Comparison of ENCODE assay signal across 8 cellular contexts in the genomic region with DNA sequence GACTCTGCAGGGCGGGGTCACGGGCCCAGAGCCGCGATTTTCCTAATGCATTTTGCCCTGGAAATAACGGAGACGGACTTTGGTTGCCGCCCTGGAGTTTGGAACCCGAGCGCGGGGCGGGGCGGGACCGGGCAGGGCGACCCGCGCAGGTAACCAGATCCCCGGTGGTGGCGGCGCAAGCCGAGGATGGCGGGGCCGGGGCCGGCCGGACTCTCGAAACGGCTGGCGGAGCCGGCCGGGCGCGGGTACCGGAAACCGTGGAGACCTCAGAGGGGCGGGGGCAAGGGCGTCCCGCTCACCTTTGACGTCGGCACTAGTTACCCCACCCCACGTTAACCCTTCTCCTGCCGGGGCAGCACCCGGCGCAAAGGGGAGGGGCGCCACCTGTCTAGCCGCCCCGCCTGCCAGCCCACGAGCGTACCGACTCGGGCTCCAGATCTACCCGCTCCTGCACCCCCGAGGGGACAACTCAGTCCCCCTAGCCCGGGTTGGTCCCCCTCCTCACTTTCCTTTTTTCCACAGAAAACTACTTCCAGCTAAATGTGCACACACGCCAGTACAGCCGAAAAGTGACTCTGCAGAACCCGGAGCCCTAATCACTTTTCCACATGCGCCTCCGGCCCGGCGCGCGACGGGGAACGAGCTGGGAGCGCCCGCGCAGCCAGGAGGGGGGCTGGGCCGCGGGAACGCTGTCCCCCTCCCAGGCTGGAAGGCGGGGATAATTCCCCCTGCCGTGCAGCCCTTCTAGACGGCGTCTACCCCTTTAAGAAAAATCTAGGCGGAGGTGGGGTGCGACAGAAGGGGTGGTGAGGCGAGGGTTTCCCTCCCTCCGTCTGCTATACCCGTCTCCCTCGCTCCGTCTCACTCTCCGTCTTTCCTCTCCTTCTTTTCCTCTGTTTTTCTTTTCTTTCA. TPM values are rescaled to one million over a fixed set of nuclear protein-coding genes. Genes with fewer than 3 reads are reported as not detected.
DNase-seq lines count a peak whose midpoint lies in the region; ATAC-seq, FAIRE-seq and TF ChIP-seq lines count a peak whose summit lies in the region.

No MANE protein-coding gene starts in this region.

- H3K9me2 ChIP-seq in DOHH2 (replicated peaks; ENCODE audit: control insufficient read depth, low read length) = no peaks in the 10 kb centered on the region

- no peak for ATAC-seq in stimulated activated naive B cell treated with anti-CD40 and anti-IgM and Interleukin-4, amounts not matched to agents 10 μg/mL and 1 μg/mL and 100 μg/mL, for 72 hours (replicated peaks)
- ATAC-seq in GM21786 (IDR thresholded peaks at IDR 0.05; ENCODE audit: unreplicated experiment) (no peak), HG02970 (IDR thresholded peaks at IDR 0.05; ENCODE audit: low FRiP score, unreplicated experiment) (no peak)

- H3K4me3 Mint-ChIP-seq in brain = peak overlapping the region; percentile 82 to 91 (median 87)
- H3K4me3 Mint-ChIP-seq in stimulated activated naive B cell treated with anti-CD40 and anti-IgM and Interleukin-4, amounts not matched to agents 10 μg/mL and 1 μg/mL and 100 μg/mL, for 72 hours = peak overlapping the region; percentile 76 to 78

- H3K27ac ChIP-seq in DOHH2 (ENCODE audit: low read depth, low read length) (no peak overlapping the region), kidney (ENCODE audit: low read depth in 2 of 2, low read length in 2 of 2) (no peak overlapping the region)

- H3K4me1 ChIP-seq in DOHH2 (ENCODE audit: control insufficient read depth, low read length) (no peaks in the 10 kb centered on the region), kidney (ENCODE audit: control insufficient read depth in 1 of 2, insufficient read depth in 1 of 2, low read depth in 1 of 2, low read length in 2 of 2) (peaks cover under 1 to 22% of the 10 kb centered on the region in 2 donors)

- H3K4me3 ChIP-seq in DOHH2 (ENCODE audit: low read length) (no peak overlapping the region), kidney (ENCODE audit: low read length in 2 of 2) (peak overlapping the region; percentile 24 to 43)

- intact Hi-C loops in kidney (cut with DNase I) = loop anchor here (10.0 kb wide), 1 partner anchor 210 kb away; no protein-coding TSS in a partner anchor

- peaks cover 93% of the 10 kb centered on the region for H3K27me3 Mint-ChIP-seq in brain
- peaks cover 70 to 88% of the 10 kb centered on the region in 2 donors for H3K27me3 Mint-ChIP-seq in stimulated activated naive B cell treated with anti-CD40 and anti-IgM and Interleukin-4, amounts not matched to agents 10 μg/mL and 1 μg/mL and 100 μg/mL, for 72 hours

- H4K20me1 ChIP-seq in DOHH2 (ENCODE audit: control insufficient read depth, insufficient read depth, low read depth, low read length) = no peaks in the 10 kb centered on the region

- no peaks in the 10 kb centered on the region for H3K9me3 ChIP-seq in DOHH2 (ENCODE audit: control insufficient read depth, insufficient read depth, low read length)
- no peaks in the 10 kb centered on the region for H3K9me3 ChIP-seq in kidney (ENCODE audit: control insufficient read depth in 1 of 2, low read length in 2 of 2)

- H3K9ac ChIP-seq in kidney (ENCODE audit: low read length in 2 of 2) = no peak overlapping the region

- H3F3A ChIP-seq in DOHH2 (ENCODE audit: control insufficient read depth, insufficient read depth) = no peaks in the 10 kb centered on the region

- peak; percentile 73 for DNase-seq in NCI-H2171 (lab: John Stamatoyannopoulos, UW)
- DNase-seq in kidney = peak; percentile 78
- DNase-seq in stimulated activated naive B cell treated with anti-CD40 and anti-IgM and Interleukin-4, amounts not matched to agents 10 μg/mL and 1 μg/mL and 100 μg/mL, for 72 hours = no peak
- DNase-seq in NCI-H2107 treated with DMSO at 0.1 percent for 48 hours (lab: John Stamatoyannopoulos, UW; ENCODE audit: unreplicated experiment) = no peak

- no peaks in the 10 kb centered on the region for H3K36me3 ChIP-seq in DOHH2 (ENCODE audit: control insufficient read depth, low read length)
- H3K36me3 ChIP-seq in kidney (ENCODE audit: control insufficient read depth in 1 of 2, insufficient read depth in 2 of 2, low read length in 2 of 2) = no peaks in the 10 kb centered on the region

- peaks cover 0 to 2% (median 0%) of the 10 kb centered on the region in 5 experiments for H3K9me3 Mint-ChIP-seq in brain
- H3K9me3 Mint-ChIP-seq in stimulated activated naive B cell treated with anti-CD40 and anti-IgM and Interleukin-4, amounts not matched to agents 10 μg/mL and 1 μg/mL and 100 μg/mL, for 72 hours = peaks cover 0 to 7% of the 10 kb centered on the region in 2 donors

- no peak for TF ChIP-seq CTCF in DOHH2 (IDR thresholded peaks at IDR 0.05; ENCODE audit: low read depth, low read length, poor library complexity, severe bottlenecking)
- TF ChIP-seq CTCF in brain (conservative IDR thresholded peaks at IDR 0.05) = peak in 1 of 2 experiments; percentile 5
- TF ChIP-seq CTCF in kidney (IDR thresholded peaks at IDR 0.05; ENCODE audit: borderline replicate concordance, extremely low read depth, insufficient read depth) = no peak

- peak overlapping the region; percentile 18; the same call in 1 of the 2 replicates for H3K4me2 ChIP-seq in DOHH2 (ENCODE audit: low read length)

- H3K79me2 ChIP-seq in DOHH2 (ENCODE audit: control insufficient read depth, low read length) = no peaks in the 10 kb centered on the region

- H3K4me1 Mint-ChIP-seq in brain = peaks cover 63% of the 10 kb centered on the region
- peaks cover 36 to 65% of the 10 kb centered on the region in 2 donors for H3K4me1 Mint-ChIP-seq in stimulated activated naive B cell treated with anti-CD40 and anti-IgM and Interleukin-4, amounts not matched to agents 10 μg/mL and 1 μg/mL and 100 μg/mL, for 72 hours

- H3K36me3 Mint-ChIP-seq in brain = no peaks in the 10 kb centered on the region
- H3K36me3 Mint-ChIP-seq in stimulated activated naive B cell treated with anti-CD40 and anti-IgM and Interleukin-4, amounts not matched to agents 10 μg/mL and 1 μg/mL and 100 μg/mL, for 72 hours = peaks cover 4 to 11% of the 10 kb centered on the region in 2 donors

- peaks cover 21% of the 10 kb centered on the region for H3K27me3 ChIP-seq in DOHH2 (ENCODE audit: control insufficient read depth, low read length)

- no peak for FAIRE-seq in kidney (lab: Jason Lieb, UNC)

- peak overlapping the region in 3 of 5 experiments; percentile 23 to 77 (median 49) for H3K27ac Mint-ChIP-seq in brain
- H3K27ac Mint-ChIP-seq in stimulated activated naive B cell treated with anti-CD40 and anti-IgM and Interleukin-4, amounts not matched to agents 10 μg/mL and 1 μg/mL and 100 μg/mL, for 72 hours = peak overlapping the region; percentile 91

RNA-seq across cellular contexts. Expression of gene CYP26B1, which starts 2.7 kb away (rescaled TPM):
- polyA plus RNA-seq in brain (ENCODE audit: insufficient read depth, low read depth, low replicate concordance) (3.4 TPM), kidney (ENCODE audit: insufficient read depth, low read depth, low replicate concordance) (3.1 TPM)
- 2.5 TPM for total RNA-seq in kidney

Comparison
In these comparisons a context has a peak if more than half of its experiments do, and no peak if none do; other contexts are left out.
1. DNase-seq: peak in NCI-H2171 (single experiment) and kidney (single experiment); none in stimulated activated naive B cell treated with anti-CD40 and anti-IgM and Interleukin-4, amounts not matched to agents 10 μg/mL and 1 μg/mL and 100 μg/mL, for 72 hours (single experiment) and NCI-H2107 treated with DMSO at 0.1 percent for 48 hours (single experiment).